ENCODE assay signal across 21 cellular contexts in the genomic region with DNA sequence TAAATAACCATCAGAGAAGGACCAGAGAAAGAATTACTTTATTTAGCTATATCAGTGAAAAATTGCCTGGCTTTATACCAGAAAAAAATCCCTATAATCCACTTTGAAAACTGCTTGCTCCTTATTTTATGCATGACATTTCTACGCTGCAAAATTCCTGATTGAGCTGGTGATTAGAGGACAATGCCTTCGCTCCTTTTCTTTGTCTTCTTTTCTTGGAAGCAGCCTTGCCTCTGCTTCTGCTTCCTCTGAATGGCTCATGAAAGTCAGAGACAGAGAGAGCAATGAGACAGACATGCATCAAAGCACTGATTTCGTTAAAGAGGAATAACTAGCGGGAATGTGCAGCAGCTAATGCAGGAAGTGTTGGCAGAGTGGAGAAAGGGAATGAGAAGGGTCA.
"Had no signal": no experiment of that assay in that cellular context is flagged by ENCODE, and none has a peak within 500 bp of the region (broad histone marks: within the 10 kb centered on the region; RNA-seq: fewer than 3 reads in every experiment).

No MANE protein-coding gene starts in this region.

- H3K4me1 Mint-ChIP-seq: activated CD4-positive, alpha-beta T cell treated with anti-CD3 and anti-CD28 coated beads, Interleukin-2, amount 10 ng/mL, durations not matched to agents 24 days and 14 days; activated naive CD8-positive, alpha-beta T cell treated with anti-CD3 and anti-CD28 coated beads, Interleukin-2, amount 10 ng/mL, durations not matched to agents 7 days and 5 days; nephron; T-cell had no signal

- H3K27ac Mint-ChIP-seq: activated CD4-positive, alpha-beta T cell treated with anti-CD3 and anti-CD28 coated beads, Interleukin-2, amount 10 ng/mL, durations not matched to agents 24 days and 14 days; activated CD8-positive, alpha-beta T cell treated with anti-CD3 and anti-CD28 coated beads for 36 hours; activated naive CD8-positive, alpha-beta T cell treated with anti-CD3 and anti-CD28 coated beads, Interleukin-2, amount 10 ng/mL, durations not matched to agents 7 days and 5 days; activated T-helper 2 cell treated with anti-CD3 and anti-CD28 coated beads, Interferon-gamma antibody, Interleukin-2, Interleukin-4, amounts not matched to agents 10 μg/mL and 5 μg/mL and 100 μg/mL, durations not matched to agents 14 hours and 24 hours and 36 hours; mesothelial cell of epicardium; T-cell had no signal

- ATAC-seq: activated CD8-positive, alpha-beta T cell treated with anti-CD3 and anti-CD28 coated beads for 36 hours; lower lobe of right lung; right cardiac atrium; T-cell had no signal

- H3K27ac ChIP-seq: brain microvascular endothelial cell, coronary artery, lower lobe of right lung, prostate gland, tibial artery had no signal

- H3K36me3 Mint-ChIP-seq: activated naive CD8-positive, alpha-beta T cell treated with anti-CD3 and anti-CD28 coated beads, Interleukin-2, amount 10 ng/mL, durations not matched to agents 7 days and 5 days; T-cell had no signal

- H3K9me3 Mint-ChIP-seq: activated CD4-positive, alpha-beta T cell treated with anti-CD3 and anti-CD28 coated beads, Interleukin-2, amount 10 ng/mL, durations not matched to agents 24 days and 14 days; activated CD8-positive, alpha-beta T cell treated with anti-CD3 and anti-CD28 coated beads for 36 hours; activated naive CD8-positive, alpha-beta T cell treated with anti-CD3 and anti-CD28 coated beads, Interleukin-2, amount 10 ng/mL, durations not matched to agents 7 days and 5 days; activated T-helper 2 cell treated with anti-CD3 and anti-CD28 coated beads, Interferon-gamma antibody, Interleukin-2, Interleukin-4, amounts not matched to agents 10 μg/mL and 5 μg/mL and 100 μg/mL, durations not matched to agents 14 hours and 24 hours and 36 hours; nephron had no signal

- H3K27me3 Mint-ChIP-seq: activated CD4-positive, alpha-beta T cell treated with anti-CD3 and anti-CD28 coated beads, Interleukin-2, amount 10 ng/mL, durations not matched to agents 24 days and 14 days; activated CD8-positive, alpha-beta T cell treated with anti-CD3 and anti-CD28 coated beads for 36 hours; activated naive CD8-positive, alpha-beta T cell treated with anti-CD3 and anti-CD28 coated beads, Interleukin-2, amount 10 ng/mL, durations not matched to agents 7 days and 5 days had no signal

- H3K9me3 ChIP-seq: lower lobe of right lung, prostate gland, tibial artery had no signal

- H3K4me3 Mint-ChIP-seq: activated CD4-positive, alpha-beta T cell treated with anti-CD3 and anti-CD28 coated beads, Interleukin-2, amount 10 ng/mL, durations not matched to agents 24 days and 14 days; activated CD8-positive, alpha-beta T cell treated with anti-CD3 and anti-CD28 coated beads for 36 hours; activated naive CD8-positive, alpha-beta T cell treated with anti-CD3 and anti-CD28 coated beads, Interleukin-2, amount 10 ng/mL, durations not matched to agents 7 days and 5 days; mesothelial cell of epicardium; nephron; T-cell had no signal

- H3K4me1 ChIP-seq: lower lobe of right lung, prostate gland had no signal

- DNase-seq: activated CD4-positive, alpha-beta T cell treated with anti-CD3 and anti-CD28 coated beads, Interleukin-2, amount 10 ng/mL, durations not matched to agents 24 days and 14 days; activated CD8-positive, alpha-beta T cell treated with anti-CD3 and anti-CD28 coated beads for 36 hours; activated naive CD4-positive, alpha-beta T cell treated with Interleukin-2 at 50 U/mL for 16 hours; activated naive CD8-positive, alpha-beta T cell treated with anti-CD3 and anti-CD28 coated beads, Interleukin-2, amount 10 ng/mL, durations not matched to agents 7 days and 5 days; activated T-cell treated with anti-CD3 and anti-CD28 coated beads, Interleukin-2, amount 50 U/mL, for 1 hour; brain microvascular endothelial cell; erythroblast; foreskin melanocyte; glutamatergic neuron; lower lobe of right lung; right cardiac atrium; stimulated activated CD4-positive, alpha-beta T cell treated with anti-CD3 and anti-CD28 coated beads, Interleukin-2, amount 100 ng/mL, for 24 hours; stimulated activated naive CD4-positive, alpha-beta T cell treated with Interleukin-2 at 50 U/mL for 16 hours; substantia nigra; T-cell; tibial artery had no signal

- H3K36me3 ChIP-seq: brain microvascular endothelial cell, lower lobe of right lung, prostate gland, tibial artery had no signal

- H3K27me3 ChIP-seq: brain microvascular endothelial cell, tibial artery had no signal

- H3K4me3 ChIP-seq: coronary artery, lower lobe of right lung, prostate gland, tibial artery had no signal
